ENCODE assay signal across 10 cellular contexts in the genomic region with DNA sequence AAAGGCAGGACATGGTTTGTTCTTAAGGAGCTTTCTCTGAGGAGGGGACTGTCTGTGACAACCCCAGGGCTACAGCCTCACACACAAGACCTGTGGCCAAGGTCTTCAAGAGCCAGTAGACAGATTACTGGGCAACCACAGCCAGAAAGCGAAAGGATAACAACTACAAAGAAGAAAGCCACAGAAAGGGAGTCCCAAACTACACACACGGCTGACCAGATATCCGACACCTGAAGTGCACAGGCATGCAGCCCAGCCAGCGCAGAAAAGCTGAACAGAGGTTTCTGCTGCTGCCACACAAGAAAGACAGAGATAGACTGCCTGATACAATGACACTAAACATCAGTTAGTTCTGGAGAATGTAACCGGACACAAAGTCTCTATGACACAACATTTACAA. TPM values are rescaled to one million over a fixed set of nuclear protein-coding genes. Genes with fewer than 3 reads are reported as not detected.
DNase-seq lines count a peak whose midpoint lies in the region; ATAC-seq and TF ChIP-seq lines count a peak whose summit lies in the region.
"Had no signal": no experiment of that assay in that cellular context is flagged by ENCODE, and none has a peak within 500 bp of the region (broad histone marks: within the 10 kb centered on the region; RNA-seq: fewer than 3 reads in every experiment).

No MANE protein-coding gene starts in this region.

- DNase-seq in AG20443 (ENCODE audit: low spot score) (peak; percentile 7), NOMO-1 (lab: John Stamatoyannopoulos, UW; ENCODE audit: unreplicated experiment in 2 of 2) (no peak), SHP77 treated with DMSO at 0.1 percent for 48 hours (lab: John Stamatoyannopoulos, UW) (no peak), GDM1 (lab: John Stamatoyannopoulos, UW) (no peak), Calu3 (no peak)
- DNase-seq in activated CD4-positive, alpha-beta memory T cell treated with anti-CD3 and anti-CD28 coated beads for 36 hours = no peak
- DNase-seq: stimulated activated naive CD8-positive, alpha-beta T cell treated with anti-CD3 and anti-CD28 coated beads, Interleukin-15, Interleukin-2, amounts not matched to agents 100 U/mL and 50 U/mL, for 24 hours had no signal

- no peak for TF ChIP-seq CTCF in Calu3 (IDR thresholded peaks at IDR 0.05; ENCODE audit: unreplicated experiment)

- peak overlapping the region; percentile 26 for H3K27ac Mint-ChIP-seq in activated CD4-positive, alpha-beta memory T cell treated with anti-CD3 and anti-CD28 coated beads for 36 hours
- H3K27ac Mint-ChIP-seq in Calu3 (ENCODE audit: unreplicated experiment) = no peak overlapping the region

- no peaks in the 10 kb centered on the region for H3K9me3 Mint-ChIP-seq in activated CD4-positive, alpha-beta memory T cell treated with anti-CD3 and anti-CD28 coated beads for 36 hours
- no peaks in the 10 kb centered on the region for H3K9me3 Mint-ChIP-seq in Calu3 (ENCODE audit: low read depth, unreplicated experiment)

- no peak overlapping the region for H3K4me3 Mint-ChIP-seq in activated CD4-positive, alpha-beta memory T cell treated with anti-CD3 and anti-CD28 coated beads for 36 hours
- H3K4me3 Mint-ChIP-seq in Calu3 (ENCODE audit: low read depth, unreplicated experiment) = no peak overlapping the region

- BruUV-seq in Calu3 (replicated peaks; lab: Mats Ljungman, UMichigan) = no TSS peak

- H3K4me1 Mint-ChIP-seq in activated CD4-positive, alpha-beta memory T cell treated with anti-CD3 and anti-CD28 coated beads for 36 hours (ENCODE audit: low read depth) = peaks cover 10% of the 10 kb centered on the region
- H3K4me1 Mint-ChIP-seq in Calu3 (ENCODE audit: low read depth, unreplicated experiment) = no peaks in the 10 kb centered on the region

- intact Hi-C loops in activated CD4-positive, alpha-beta memory T cell treated with anti-CD3 and anti-CD28 coated beads for 36 hours (cut with micrococcal nuclease) = no loop called here
- intact Hi-C loops in Calu3 (cut with micrococcal nuclease; ENCODE audit: unreplicated experiment) = no loop called here

- no peaks in the 10 kb centered on the region for H3K27me3 Mint-ChIP-seq in activated CD4-positive, alpha-beta memory T cell treated with anti-CD3 and anti-CD28 coated beads for 36 hours
- no peaks in the 10 kb centered on the region for H3K27me3 Mint-ChIP-seq in Calu3 (ENCODE audit: unreplicated experiment)

- CTCF ChIA-PET in activated CD4-positive, alpha-beta memory T cell treated with anti-CD3 and anti-CD28 coated beads for 36 hours (lab: Charles Lee) = no interaction called here
- CTCF ChIA-PET in Calu3 (lab: Charles Lee) = no interaction called here

- POLR2A ChIA-PET in activated CD4-positive, alpha-beta memory T cell treated with anti-CD3 and anti-CD28 coated beads for 36 hours (lab: Charles Lee) = no interaction called here

- H3K36me3 Mint-ChIP-seq in activated CD4-positive, alpha-beta memory T cell treated with anti-CD3 and anti-CD28 coated beads for 36 hours = peaks cover 34% of the 10 kb centered on the region
- H3K36me3 Mint-ChIP-seq in Calu3 (ENCODE audit: insufficient read depth, unreplicated experiment) = peaks cover 52% of the 10 kb centered on the region

- peak; percentile 71 for ATAC-seq in GM18907 (IDR thresholded peaks at IDR 0.05; ENCODE audit: unreplicated experiment)
- ATAC-seq in HG02798 (IDR thresholded peaks at IDR 0.05; ENCODE audit: poor library complexity, unreplicated experiment) = peak; percentile 69
- ATAC-seq: esophagus mucosa; stimulated activated naive CD8-positive, alpha-beta T cell treated with anti-CD3 and anti-CD28 coated beads, Interleukin-15, Interleukin-2, amounts not matched to agents 100 U/mL and 50 U/mL, for 24 hours had no signal

RNA-seq across cellular contexts. Expression of gene NADK, which starts 21.4 kb away (rescaled TPM):
- 10 to 100 TPM; 56.2 to 57.4 TPM for total RNA-seq in activated CD4-positive, alpha-beta memory T cell treated with anti-CD3 and anti-CD28 coated beads for 36 hours
- 92.2 and 103 TPM in 2 replicates for total RNA-seq in Calu3 (2022)
